ENCODE assay signal across 1 cellular context in genomic region chr1:178145605-178146004, GRCh38.
TF ChIP-seq lines count a peak whose summit lies in the region.

No MANE protein-coding gene starts in this region.

TF ChIP-seq in GM23338, 12 proteins besides CTCF, POLR2A, EP300 and RAD21 (continued from another document):
- TF ChIP-seq ZNF462 (CRISPR knock-in tag; IDR thresholded peaks at IDR 0.05) (no peak), EZH2phosphoT487 (IDR thresholded peaks at IDR 0.05; ENCODE audit: unreplicated experiment) (no peak), ETS1 (IDR thresholded peaks at IDR 0.05) (no peak), JUNB (IDR thresholded peaks at IDR 0.05; ENCODE audit: unreplicated experiment) (no peak)
